ENCODE assay signal across 27 cellular contexts in genomic region chr2:234802071-234802844, GRCh38.
"Had no signal": no experiment of that assay in that cellular context is flagged by ENCODE, and none has a peak within 500 bp of the region (broad histone marks: within the 10 kb centered on the region; RNA-seq: fewer than 3 reads in every experiment).

No MANE protein-coding gene starts in this region.

- ATAC-seq: effector memory CD8-positive, alpha-beta T cell; esophagus mucosa; gastrocnemius medialis; heart right ventricle; lower lobe of right lung; mucosa of descending colon had no signal

- H3K9me3 Mint-ChIP-seq: dendritic cell treated with granulocyte-macrophage colony-stimulating factor and Interleukin-4, amounts not matched to agents 40 ng/mL and 50 ng/mL, for 4 days; effector memory CD8-positive, alpha-beta T cell had no signal

- H3K36me3 ChIP-seq: colonic mucosa, esophagus squamous epithelium, gastrocnemius medialis, heart right ventricle, left ventricle myocardium inferior, lower lobe of right lung had no signal

- H3K27me3 ChIP-seq: colonic mucosa, gastrocnemius medialis had no signal

- FAIRE-seq: endometrium, islet of Langerhans, keratinocyte had no signal

- H3K4me3 ChIP-seq: colonic mucosa, esophagus squamous epithelium, gastrocnemius medialis, heart right ventricle, left ventricle myocardium inferior, lower lobe of right lung, mucosa of descending colon had no signal

- H3K9me3 ChIP-seq: colonic mucosa, esophagus squamous epithelium, gastrocnemius medialis, lower lobe of right lung, mucosa of descending colon had no signal

- H3K27me3 Mint-ChIP-seq: dendritic cell treated with granulocyte-macrophage colony-stimulating factor and Interleukin-4, amounts not matched to agents 40 ng/mL and 50 ng/mL, for 4 days had no signal

- H3K4me3 Mint-ChIP-seq: dendritic cell treated with granulocyte-macrophage colony-stimulating factor and Interleukin-4, amounts not matched to agents 40 ng/mL and 50 ng/mL, for 4 days; effector memory CD8-positive, alpha-beta T cell; endodermal cell; mesothelial cell of epicardium had no signal

- H3K36me3 Mint-ChIP-seq: naive B cell had no signal

- H3K27ac ChIP-seq: colonic mucosa, epithelial cell of prostate, esophagus squamous epithelium, gastrocnemius medialis, heart right ventricle, left ventricle myocardium inferior, lower lobe of right lung had no signal

- H3K27ac Mint-ChIP-seq: dendritic cell treated with granulocyte-macrophage colony-stimulating factor and Interleukin-4, amounts not matched to agents 40 ng/mL and 50 ng/mL, for 4 days; effector memory CD8-positive, alpha-beta T cell; endodermal cell; mesothelial cell of epicardium had no signal

- H3K4me1 ChIP-seq: colonic mucosa, esophagus squamous epithelium, gastrocnemius medialis, heart right ventricle, left ventricle myocardium inferior, lower lobe of right lung had no signal

- DNase-seq: colonic mucosa; cortex of kidney; effector CD8-positive, alpha-beta T cell; effector memory CD8-positive, alpha-beta T cell; endodermal cell; erythroblast; esophagus squamous epithelium; foreskin fibroblast; foreskin melanocyte; gastrocnemius medialis; glutamatergic neuron; head of caudate nucleus; heart right ventricle; hippocampal formation; left cardiac atrium; left ventricle myocardium inferior; lower lobe of right lung; mesenchymal stem cell; mucosa of descending colon; naive B cell had no signal
